22 cellular contexts compared by ENCODE assay signal in the genomic region with DNA sequence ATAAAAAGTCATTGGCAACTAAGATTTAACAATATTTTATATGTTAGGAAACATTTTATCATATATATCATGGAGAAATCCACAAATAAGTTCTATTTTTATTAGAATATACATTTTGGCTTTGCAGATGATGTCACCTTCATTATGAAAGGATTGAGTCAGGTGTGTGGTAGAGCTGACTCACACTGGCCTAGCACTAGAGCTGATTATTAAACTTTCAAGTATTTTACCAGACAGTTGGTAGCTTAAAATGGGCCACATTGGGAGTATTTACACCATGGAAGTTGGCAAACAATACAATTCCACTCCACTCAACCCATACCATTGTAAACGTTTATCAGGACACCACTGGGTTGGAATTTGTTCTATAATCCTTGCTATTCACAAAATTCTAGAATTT.
A peak's percentile ranks its signal among the peaks of the same experiment; 100 is the strongest.
DNase-seq lines count a peak whose midpoint lies in the region; FAIRE-seq and TF ChIP-seq lines count a peak whose summit lies in the region.
"Had no signal": no experiment of that assay in that cellular context is flagged by ENCODE, and none has a peak within 500 bp of the region (broad histone marks: within the 10 kb centered on the region; RNA-seq: fewer than 3 reads in every experiment).

No MANE protein-coding gene starts in this region.

- no peaks in the 10 kb centered on the region for H4K20me1 ChIP-seq in OCI-LY7 (ENCODE audit: insufficient read depth, low read length)

- no peak for TF ChIP-seq POLR2A in Peyer's patch (IDR thresholded peaks at IDR 0.05)

- DNase-seq in ELR (ENCODE audit: low read depth): peak; percentile 40
- peak; percentile 24 for DNase-seq in MG63
- DNase-seq in bronchial epithelial cell (ENCODE audit: low read depth): peak; percentile 52
- peak; percentile 43 for DNase-seq in renal cortical epithelial cell (ENCODE audit: low read depth)
- DNase-seq in OCI-LY7 (ENCODE audit: low spot score): no peak
- DNase-seq in Peyer's patch: no peak
- no peak for DNase-seq in NCI-H1694 (lab: John Stamatoyannopoulos, UW)
- DNase-seq: activated CD4-positive, alpha-beta T cell treated with anti-CD3 and anti-CD28 coated beads, Interleukin-2, amount 50 U/mL, for 4 hours; activated naive CD4-positive, alpha-beta T cell treated with Interleukin-2 at 50 U/mL for 16 hours; CD8-positive, alpha-beta memory T cell; cerebellar nuclear complex; H7; NCI-H146; NCI-H446; NCI-H774; SK-N-SH; stimulated activated naive CD8-positive, alpha-beta T cell treated with anti-CD3 and anti-CD28 coated beads, Interleukin-15, amount 100 ng/mL, for 72 hours; uterus had no signal

- H3K27ac ChIP-seq in OCI-LY7 (ENCODE audit: low read depth, low read length, poor library complexity, severe bottlenecking): no peak overlapping the region
- no peak overlapping the region for H3K27ac ChIP-seq in Peyer's patch
- H3K27ac ChIP-seq: HL-60, skin epidermis, uterus had no signal

- FAIRE-seq in bronchial epithelial cell (lab: Jason Lieb, UNC): no peak
- FAIRE-seq: GM12878, TTC549 had no signal

- no peaks in the 10 kb centered on the region for H3K9me2 ChIP-seq in OCI-LY7 (ENCODE audit: insufficient read depth, low read length)

- H3K9me3 ChIP-seq in MG63: peaks cover 8% of the 10 kb centered on the region; the same call in 1 of the 2 replicates
- H3K9me3 ChIP-seq in OCI-LY7 (ENCODE audit: low read length): no peaks in the 10 kb centered on the region
- no peaks in the 10 kb centered on the region for H3K9me3 ChIP-seq in Peyer's patch
- H3K9me3 ChIP-seq: SK-N-SH, uterus had no signal

- no peak overlapping the region for H3K4me2 ChIP-seq in OCI-LY7 (ENCODE audit: low read length)
- H3K4me2 ChIP-seq: SK-N-SH had no signal

- intact Hi-C loops in OCI-LY7 (cut with micrococcal nuclease; ENCODE audit: unreplicated experiment): no loop called here

- H3K79me2 ChIP-seq in OCI-LY7 (ENCODE audit: insufficient read depth, low read depth, low read length): no peaks in the 10 kb centered on the region

- peak overlapping the region; percentile 25 for H3K4me3 ChIP-seq in MG63
- no peak overlapping the region for H3K4me3 ChIP-seq in bronchial epithelial cell (ENCODE audit: low read depth, low read length)
- no peak overlapping the region for H3K4me3 ChIP-seq in OCI-LY7 (ENCODE audit: low read depth, low read length, poor library complexity, severe bottlenecking)
- H3K4me3 ChIP-seq in Peyer's patch: no peak overlapping the region
- H3K4me3 ChIP-seq: GM12878, skin epidermis, uterus had no signal

- POLR2A ChIA-PET in OCI-LY7 (lab: Charles Lee): interaction anchor here (0.6 kb wide), 1 partner anchor 19 kb away, joined by 3 read pairs; no protein-coding TSS in a partner anchor

- CTCF ChIA-PET in OCI-LY7 (lab: Charles Lee; ENCODE audit: unreplicated experiment): no interaction called here

- H3K27me3 ChIP-seq in MG63 (no peaks in the 10 kb centered on the region), bronchial epithelial cell (ENCODE audit: control insufficient read depth, insufficient read depth, low read length) (no peaks in the 10 kb centered on the region), Peyer's patch (no peaks in the 10 kb centered on the region)
- H3K27me3 ChIP-seq: uterus had no signal

- H3K4me1 ChIP-seq in OCI-LY7 (ENCODE audit: insufficient read depth, low read length, poor library complexity, severe bottlenecking) (no peaks in the 10 kb centered on the region), Peyer's patch (no peaks in the 10 kb centered on the region)
- H3K4me1 ChIP-seq: uterus had no signal

- BruUV-seq in OCI-LY7 (replicated peaks; lab: Mats Ljungman, UMichigan): no TSS peak

- H3K36me3 ChIP-seq in MG63 (no peaks in the 10 kb centered on the region), bronchial epithelial cell (ENCODE audit: control insufficient read depth, insufficient read depth, low read length) (no peaks in the 10 kb centered on the region), OCI-LY7 (ENCODE audit: insufficient read depth, low read length) (no peaks in the 10 kb centered on the region), Peyer's patch (no peaks in the 10 kb centered on the region)
- H3K36me3 ChIP-seq: uterus had no signal

- no peak overlapping the region for H2AFZ ChIP-seq in OCI-LY7 (ENCODE audit: low read length)

- TF ChIP-seq CTCF in bronchial epithelial cell (IDR thresholded peaks at IDR 0.05; ENCODE audit: insufficient read depth, low read length, severe bottlenecking) (no peak), OCI-LY7 (conservative IDR thresholded peaks at IDR 0.05; ENCODE audit: low read length) (no peak), Peyer's patch (IDR thresholded peaks at IDR 0.05) (no peak)

Comparison
In these comparisons a context has a peak if more than half of its experiments do, and no peak if none do; other contexts are left out.
1. DNase-seq: peak in ELR (single experiment), MG63 (single experiment), bronchial epithelial cell (single experiment) and renal cortical epithelial cell (single experiment); none in OCI-LY7 (single experiment), Peyer's patch (0 of 3) and NCI-H1694 (single experiment).